Comparison of ENCODE assay signal across 1 cellular context in genomic region chr19:18292810-18293641, GRCh38.
TF ChIP-seq lines count a peak whose summit lies in the region.

No MANE protein-coding gene starts in this region.

TF ChIP-seq in A549, 52 proteins besides CTCF, POLR2A, EP300 and RAD21 (continued from another document):
- no peak for TF ChIP-seq REST (IDR thresholded peaks at IDR 0.05)
- TF ChIP-seq GATA3 (IDR thresholded peaks at IDR 0.05; ENCODE audit: borderline replicate concordance), result no peak; the same call in none of the 2 replicates
- TF ChIP-seq HOXB13 (CRISPR knock-in tag; IDR thresholded peaks at IDR 0.05; ENCODE audit: low read depth), result peak; percentile 60; the same call in 1 of the 2 replicates
- no peak for TF ChIP-seq HOXA7 (CRISPR knock-in tag; IDR thresholded peaks at IDR 0.05)
- no peak for TF ChIP-seq FOSL2 (IDR thresholded peaks at IDR 0.05)
- TF ChIP-seq FOSL2 (CRISPR knock-in tag; IDR thresholded peaks at IDR 0.05), result 0 out of 2 replicates have a peak, but pooled peaks have one; percentile 36
- peak; percentile 40 for TF ChIP-seq CHD2 (IDR thresholded peaks at IDR 0.05; ENCODE audit: low read length, partially characterized antibody)
- TF ChIP-seq RNF2 (IDR thresholded peaks at IDR 0.05; ENCODE audit: borderline replicate concordance, low read depth), result no peak
- no peak for TF ChIP-seq HDAC2 (IDR thresholded peaks at IDR 0.05)
- no peak for TF ChIP-seq E2F6 (IDR thresholded peaks at IDR 0.05; ENCODE audit: borderline replicate concordance, low read depth)
- no peak for TF ChIP-seq PHF8 (IDR thresholded peaks at IDR 0.05; ENCODE audit: borderline replicate concordance, low read depth)
- TF ChIP-seq MAX (IDR thresholded peaks at IDR 0.05), result peak; percentile 42
- no peak for TF ChIP-seq NFE2L2 (conservative IDR thresholded peaks at IDR 0.05; ENCODE audit: low read length)
- no peak for TF ChIP-seq ZSCAN20 (CRISPR knock-in tag; IDR thresholded peaks at IDR 0.05)
- no peak for TF ChIP-seq CBX2 (IDR thresholded peaks at IDR 0.05; ENCODE audit: borderline replicate concordance, low read depth)
- no peak for TF ChIP-seq HOXB5 (CRISPR knock-in tag; IDR thresholded peaks at IDR 0.05)
- peak; percentile 28 for TF ChIP-seq KDM1A (IDR thresholded peaks at IDR 0.05; ENCODE audit: low read depth)
- TF ChIP-seq ZFP36 (IDR thresholded peaks at IDR 0.05; ENCODE audit: borderline replicate concordance, partially characterized antibody), result peak; percentile 99
- TF ChIP-seq CHD4 (IDR thresholded peaks at IDR 0.05; ENCODE audit: borderline replicate concordance), result no peak
- no peak for TF ChIP-seq ELK1 (IDR thresholded peaks at IDR 0.05; ENCODE audit: low read depth, low read length)
- TF ChIP-seq MAFK (IDR thresholded peaks at IDR 0.05; ENCODE audit: partially characterized antibody), result no peak
- TF ChIP-seq SMC3 (IDR thresholded peaks at IDR 0.05), result peak; percentile 25; the same call in 2 of the 3 replicates
